In the genomic region with DNA sequence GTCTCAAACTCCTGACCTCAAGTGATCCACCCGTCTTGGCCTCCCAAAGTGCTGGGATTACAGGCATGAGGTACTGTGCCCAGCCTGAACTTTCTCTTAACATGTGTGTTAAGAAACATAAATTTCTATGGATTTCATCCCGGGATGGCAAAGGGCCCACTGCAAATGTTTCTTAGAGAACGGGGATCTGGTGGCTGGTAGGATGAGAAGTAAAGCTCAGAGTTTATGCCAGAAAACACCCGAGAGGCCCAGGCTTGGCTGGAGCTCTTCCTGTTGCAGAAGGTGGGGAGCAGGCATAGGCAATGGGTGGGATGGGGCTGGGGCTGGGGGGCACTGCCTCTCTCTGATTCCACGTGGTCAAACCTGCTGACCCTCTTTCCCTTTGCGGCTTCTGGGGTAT, we compare ENCODE assay signal across 34 cellular contexts. TPM values are rescaled to one million over a fixed set of nuclear protein-coding genes. Genes with fewer than 3 reads are reported as not detected.
A peak's percentile ranks its signal among the peaks of the same experiment; 100 is the strongest.
DNase-seq lines count a peak whose midpoint lies in the region; ATAC-seq and TF ChIP-seq lines count a peak whose summit lies in the region.
"Had no signal": no experiment of that assay in that cellular context is flagged by ENCODE, and none has a peak within 500 bp of the region (broad histone marks: within the 10 kb centered on the region; RNA-seq: fewer than 3 reads in every experiment).

No MANE protein-coding gene starts in this region.

- H3K4me3 ChIP-seq in CD8-positive, alpha-beta T cell (ENCODE audit: low read depth, low read length), result no peak overlapping the region
- H3K4me3 ChIP-seq in adipocyte (ENCODE audit: low read length) (no peak overlapping the region), hepatocyte (no peak overlapping the region)
- H3K4me3 ChIP-seq: dorsolateral prefrontal cortex, HAP-1, skin epidermis, suprapubic skin, uterus had no signal

- H3K9me3 Mint-ChIP-seq in activated CD8-positive, alpha-beta T cell treated with anti-CD3 and anti-CD28 coated beads, Interleukin-2, amount 10 ng/mL, durations not matched to agents 7 days and 5 days (ENCODE audit: insufficient read depth), result no peaks in the 10 kb centered on the region
- no peaks in the 10 kb centered on the region for H3K9me3 Mint-ChIP-seq in activated CD8-positive, alpha-beta T cell treated with anti-CD3 and anti-CD28 coated beads for 36 hours
- no peaks in the 10 kb centered on the region for H3K9me3 Mint-ChIP-seq in CD8-positive, alpha-beta T cell
- H3K9me3 Mint-ChIP-seq: activated naive CD4-positive, alpha-beta T cell treated with anti-CD3 and anti-CD28 coated beads, Interleukin-2, amount 50 U/mL, for 24 hours; IgD-negative memory B cell had no signal

- intact Hi-C loops in activated CD8-positive, alpha-beta T cell treated with anti-CD3 and anti-CD28 coated beads for 36 hours (cut with micrococcal nuclease), result no loop called here
- intact Hi-C loops in CD8-positive, alpha-beta T cell (cut with DNase I, micrococcal nuclease), result no loop called here

- no peak overlapping the region for H3K4me2 ChIP-seq in hepatocyte
- H3K4me2 ChIP-seq: SK-N-SH had no signal

- CTCF ChIA-PET in activated CD8-positive, alpha-beta T cell treated with anti-CD3 and anti-CD28 coated beads, Interleukin-2, amount 10 ng/mL, durations not matched to agents 7 days and 5 days (lab: Charles Lee), result interaction anchor here (0.7 to 2.0 kb wide), 9 partner anchors 9 to 307 kb away, joined by 3 to 5 read pairs (median 4); no protein-coding TSS in a partner anchor
- CTCF ChIA-PET in activated CD8-positive, alpha-beta T cell treated with anti-CD3 and anti-CD28 coated beads for 36 hours (lab: Charles Lee), result interaction anchor here (1.1 to 1.7 kb wide), 3 partner anchors 9 to 134 kb away, joined by 3 to 4 read pairs (median 3); no protein-coding TSS in a partner anchor
- CTCF ChIA-PET in CD8-positive, alpha-beta T cell (lab: Charles Lee), result no interaction called here

- H3K36me3 ChIP-seq in CD8-positive, alpha-beta T cell (ENCODE audit: insufficient read depth, low read length), result no peaks in the 10 kb centered on the region
- H3K36me3 ChIP-seq in adipocyte (ENCODE audit: control insufficient read depth, insufficient read depth, low read length, severe bottlenecking) (no peaks in the 10 kb centered on the region), hepatocyte (replicated peaks; ENCODE audit: insufficient read depth, low read depth) (no peaks in the 10 kb centered on the region)
- H3K36me3 ChIP-seq: BE2C, HAP-1, suprapubic skin, uterus, WERI-Rb-1 had no signal

- no peak overlapping the region for H2AFZ ChIP-seq in hepatocyte

- WGBS in hepatocyte (ENCODE audit: low lambda C conversion rate, missing lambda C conversion rate), result 64% methylated on average over 6 of the region's 6 CpGs

- no peak for DNase-seq in activated CD8-positive, alpha-beta T cell treated with anti-CD3 and anti-CD28 coated beads, Interleukin-2, amount 10 ng/mL, durations not matched to agents 7 days and 5 days
- no peak for DNase-seq in activated CD8-positive, alpha-beta T cell treated with anti-CD3 and anti-CD28 coated beads for 36 hours
- no peak for DNase-seq in CD8-positive, alpha-beta T cell
- DNase-seq in adipocyte (ENCODE audit: low read depth) (peak; percentile 74), hepatocyte (ENCODE audit: low spot score) (peak; percentile 46), cerebellar cortex (ENCODE audit: low spot score) (no peak), GDM1 (lab: John Stamatoyannopoulos, UW) (no peak), superior temporal gyrus (ENCODE audit: extremely low spot score) (no peak)
- DNase-seq: activated T-cell treated with anti-CD3 and anti-CD28 coated beads, Interleukin-2, amount 50 U/mL, for 48 hours; BE2C; central memory CD4-positive, alpha-beta T cell; dorsolateral prefrontal cortex; foreskin melanocyte; mesendoderm; NCI-H1105; NCI-H2029; NCI-H2227 treated with DMSO at 0.1 percent for 48 hours; NCI-H69; occipital lobe; RPMI8226; SK-N-SH; stimulated activated CD4-positive, alpha-beta T cell treated with anti-CD3 and anti-CD28 coated beads, Interleukin-2, amount 100 ng/mL, for 24 hours; uterus; WERI-Rb-1 had no signal

- H3K9me2 ChIP-seq in hepatocyte (replicated peaks; ENCODE audit: insufficient read depth), result no peaks in the 10 kb centered on the region
- H3K9me2 ChIP-seq: SK-N-SH had no signal

- H3K9ac ChIP-seq in adipocyte (ENCODE audit: low read length), result no peak overlapping the region
- H3K9ac ChIP-seq: SK-N-SH had no signal

- no peak for ATAC-seq in activated CD8-positive, alpha-beta T cell treated with anti-CD3 and anti-CD28 coated beads, Interleukin-2, amount 10 ng/mL, durations not matched to agents 7 days and 5 days
- ATAC-seq in activated CD8-positive, alpha-beta T cell treated with anti-CD3 and anti-CD28 coated beads for 36 hours, result no peak
- no peak for ATAC-seq in CD8-positive, alpha-beta T cell

- no peaks in the 10 kb centered on the region for H3K9me3 ChIP-seq in CD8-positive, alpha-beta T cell (ENCODE audit: low read length)
- H3K9me3 ChIP-seq in adipocyte (ENCODE audit: control insufficient read depth, low read length), result no peaks in the 10 kb centered on the region
- no peaks in the 10 kb centered on the region for H3K9me3 ChIP-seq in hepatocyte (ENCODE audit: low read depth)
- H3K9me3 ChIP-seq: BE2C, HAP-1, SK-N-SH, suprapubic skin, uterus had no signal

- no peaks in the 10 kb centered on the region for H3K36me3 Mint-ChIP-seq in activated CD8-positive, alpha-beta T cell treated with anti-CD3 and anti-CD28 coated beads, Interleukin-2, amount 10 ng/mL, durations not matched to agents 7 days and 5 days (ENCODE audit: low read depth)
- no peaks in the 10 kb centered on the region for H3K36me3 Mint-ChIP-seq in activated CD8-positive, alpha-beta T cell treated with anti-CD3 and anti-CD28 coated beads for 36 hours (ENCODE audit: low read depth)
- no peaks in the 10 kb centered on the region for H3K36me3 Mint-ChIP-seq in CD8-positive, alpha-beta T cell
- H3K36me3 Mint-ChIP-seq: activated naive CD4-positive, alpha-beta T cell treated with anti-CD3 and anti-CD28 coated beads, Interleukin-2, amount 50 U/mL, for 24 hours; IgD-negative memory B cell had no signal

- H3K27me3 Mint-ChIP-seq in activated CD8-positive, alpha-beta T cell treated with anti-CD3 and anti-CD28 coated beads, Interleukin-2, amount 10 ng/mL, durations not matched to agents 7 days and 5 days (ENCODE audit: low read depth), result no peaks in the 10 kb centered on the region
- no peaks in the 10 kb centered on the region for H3K27me3 Mint-ChIP-seq in activated CD8-positive, alpha-beta T cell treated with anti-CD3 and anti-CD28 coated beads for 36 hours
- no peaks in the 10 kb centered on the region for H3K27me3 Mint-ChIP-seq in CD8-positive, alpha-beta T cell (ENCODE audit: low read depth)
- H3K27me3 Mint-ChIP-seq: activated naive CD4-positive, alpha-beta T cell treated with anti-CD3 and anti-CD28 coated beads, Interleukin-2, amount 50 U/mL, for 24 hours; IgD-negative memory B cell had no signal

- H3K79me2 ChIP-seq in hepatocyte, result no peaks in the 10 kb centered on the region

- H3K4me1 ChIP-seq in CD8-positive, alpha-beta T cell (ENCODE audit: insufficient read depth, low read length), result peaks cover 21% of the 10 kb centered on the region
- H3K4me1 ChIP-seq in adipocyte (ENCODE audit: control insufficient read depth, insufficient read depth, low read length) (peaks cover 33% of the 10 kb centered on the region), hepatocyte (ENCODE audit: insufficient read depth) (peaks cover 15% of the 10 kb centered on the region)
- H3K4me1 ChIP-seq: uterus had no signal

- POLR2A ChIA-PET in activated CD8-positive, alpha-beta T cell treated with anti-CD3 and anti-CD28 coated beads, Interleukin-2, amount 10 ng/mL, durations not matched to agents 7 days and 5 days (lab: Charles Lee), result interaction anchor here (0.5 kb wide), 1 partner anchor 15 kb away, joined by 3 read pairs; no protein-coding TSS in a partner anchor
- POLR2A ChIA-PET in activated CD8-positive, alpha-beta T cell treated with anti-CD3 and anti-CD28 coated beads for 36 hours (lab: Charles Lee), result interaction anchor here (0.7 to 1.6 kb wide), 2 partner anchors 10 to 12 kb away, joined by 3 read pairs; no protein-coding TSS in a partner anchor
- POLR2A ChIA-PET in CD8-positive, alpha-beta T cell (lab: Charles Lee), result no interaction called here

- H3K4me1 Mint-ChIP-seq in activated CD8-positive, alpha-beta T cell treated with anti-CD3 and anti-CD28 coated beads, Interleukin-2, amount 10 ng/mL, durations not matched to agents 7 days and 5 days (ENCODE audit: low read depth), result peaks cover 45% of the 10 kb centered on the region
- H3K4me1 Mint-ChIP-seq in activated CD8-positive, alpha-beta T cell treated with anti-CD3 and anti-CD28 coated beads for 36 hours (ENCODE audit: low read depth), result peaks cover 30% of the 10 kb centered on the region
- peaks cover 32% of the 10 kb centered on the region for H3K4me1 Mint-ChIP-seq in CD8-positive, alpha-beta T cell (ENCODE audit: low read depth)

- no peak overlapping the region for H3K27ac ChIP-seq in CD8-positive, alpha-beta T cell (ENCODE audit: low read depth, low read length)
- H3K27ac ChIP-seq in hepatocyte, result peak overlapping the region; percentile 26
- H3K27ac ChIP-seq: dorsolateral prefrontal cortex, HL-60, skin epidermis, suprapubic skin, uterus, WERI-Rb-1 had no signal

- H3K27ac Mint-ChIP-seq in activated CD8-positive, alpha-beta T cell treated with anti-CD3 and anti-CD28 coated beads, Interleukin-2, amount 10 ng/mL, durations not matched to agents 7 days and 5 days, result peak overlapping the region; percentile 74
- no peak overlapping the region for H3K27ac Mint-ChIP-seq in activated CD8-positive, alpha-beta T cell treated with anti-CD3 and anti-CD28 coated beads for 36 hours
- peak overlapping the region; percentile 66 for H3K27ac Mint-ChIP-seq in CD8-positive, alpha-beta T cell
- H3K27ac Mint-ChIP-seq: activated naive CD4-positive, alpha-beta T cell treated with anti-CD3 and anti-CD28 coated beads, Interleukin-2, amount 50 U/mL, for 24 hours; IgD-negative memory B cell had no signal

- no peak overlapping the region for H3K4me3 Mint-ChIP-seq in activated CD8-positive, alpha-beta T cell treated with anti-CD3 and anti-CD28 coated beads, Interleukin-2, amount 10 ng/mL, durations not matched to agents 7 days and 5 days
- no peak overlapping the region for H3K4me3 Mint-ChIP-seq in activated CD8-positive, alpha-beta T cell treated with anti-CD3 and anti-CD28 coated beads for 36 hours
- H3K4me3 Mint-ChIP-seq in CD8-positive, alpha-beta T cell, result no peak overlapping the region
- H3K4me3 Mint-ChIP-seq: activated naive CD4-positive, alpha-beta T cell treated with anti-CD3 and anti-CD28 coated beads, Interleukin-2, amount 50 U/mL, for 24 hours had no signal

- TF ChIP-seq CTCF in activated CD8-positive, alpha-beta T cell treated with anti-CD3 and anti-CD28 coated beads for 36 hours (IDR thresholded peaks at IDR 0.05), result no peak
- no peak for TF ChIP-seq CTCF in CD8-positive, alpha-beta T cell (IDR thresholded peaks at IDR 0.05)
- no peak for TF ChIP-seq CTCF in hepatocyte (IDR thresholded peaks at IDR 0.05; ENCODE audit: poor library complexity)

- H4K20me1 ChIP-seq in hepatocyte (ENCODE audit: insufficient read depth, poor library complexity, severe bottlenecking), result no peaks in the 10 kb centered on the region

- no peaks in the 10 kb centered on the region for H3K27me3 ChIP-seq in CD8-positive, alpha-beta T cell (ENCODE audit: insufficient read depth, low read length)
- H3K27me3 ChIP-seq in adipocyte (replicated peaks; ENCODE audit: control insufficient read depth, insufficient read depth, low read length), result no peaks in the 10 kb centered on the region
- H3K27me3 ChIP-seq in hepatocyte, result no peaks in the 10 kb centered on the region
- H3K27me3 ChIP-seq: BE2C, dorsolateral prefrontal cortex, suprapubic skin, uterus had no signal

RNA-seq across cellular contexts. Expression of gene CARHSP1, which starts 5.6 kb away (rescaled TPM):
- 100 to 1,000 TPM; 209 to 217 TPM for total RNA-seq in activated CD8-positive, alpha-beta T cell treated with anti-CD3 and anti-CD28 coated beads, Interleukin-2, amount 10 ng/mL, durations not matched to agents 7 days and 5 days
- total RNA-seq in activated CD8-positive, alpha-beta T cell treated with anti-CD3 and anti-CD28 coated beads for 36 hours, result 10 to 100 TPM; 63.9 to 72.6 TPM
- total RNA-seq in CD8-positive, alpha-beta T cell, result 10 to 100 TPM; 28.0 to 33.3 TPM
- total RNA-seq in hepatocyte, result 113 and 140 TPM in 2 replicates
- 164 and 167 TPM in 2 replicates for polyA plus RNA-seq in hepatocyte

RNA-seq across cellular contexts. Expression of gene LITAFD, which starts 7.8 kb away (rescaled TPM):
- total RNA-seq in activated CD8-positive, alpha-beta T cell treated with anti-CD3 and anti-CD28 coated beads, Interleukin-2, amount 10 ng/mL, durations not matched to agents 7 days and 5 days, result not detected
- total RNA-seq in activated CD8-positive, alpha-beta T cell treated with anti-CD3 and anti-CD28 coated beads for 36 hours, result not detected
- total RNA-seq in CD8-positive, alpha-beta T cell, result not detected
- not detected in 2 replicates for total RNA-seq in hepatocyte
- not detected in 2 replicates for polyA plus RNA-seq in hepatocyte
- total RNA-seq: Daoy; endothelial cell of umbilical vein; myocyte; occipital lobe; suprapubic skin; T-helper 2 cell treated with Interferon-gamma antibody and Interleukin-4, amounts not matched to agents 100 ng/mL and 5 ng/mL, for 36 hours; uterus had no signal
- polyA plus RNA-seq: endothelial cell of umbilical vein, IgD-negative memory B cell, SK-N-SH had no signal

Comparison
In these comparisons a context has a peak if more than half of its experiments do, and no peak if none do; other contexts are left out.
1. DNase-seq: peak in adipocyte (single experiment) and hepatocyte (single experiment); none in activated CD8-positive, alpha-beta T cell treated with anti-CD3 and anti-CD28 coated beads, Interleukin-2, amount 10 ng/mL, durations not matched to agents 7 days and 5 days (single experiment), activated CD8-positive, alpha-beta T cell treated with anti-CD3 and anti-CD28 coated beads for 36 hours (single experiment), CD8-positive, alpha-beta T cell (0 of 7), cerebellar cortex (single experiment), GDM1 (single experiment) and superior temporal gyrus (single experiment).